Comparison of ENCODE assay signal across 20 cellular contexts in the genomic region with DNA sequence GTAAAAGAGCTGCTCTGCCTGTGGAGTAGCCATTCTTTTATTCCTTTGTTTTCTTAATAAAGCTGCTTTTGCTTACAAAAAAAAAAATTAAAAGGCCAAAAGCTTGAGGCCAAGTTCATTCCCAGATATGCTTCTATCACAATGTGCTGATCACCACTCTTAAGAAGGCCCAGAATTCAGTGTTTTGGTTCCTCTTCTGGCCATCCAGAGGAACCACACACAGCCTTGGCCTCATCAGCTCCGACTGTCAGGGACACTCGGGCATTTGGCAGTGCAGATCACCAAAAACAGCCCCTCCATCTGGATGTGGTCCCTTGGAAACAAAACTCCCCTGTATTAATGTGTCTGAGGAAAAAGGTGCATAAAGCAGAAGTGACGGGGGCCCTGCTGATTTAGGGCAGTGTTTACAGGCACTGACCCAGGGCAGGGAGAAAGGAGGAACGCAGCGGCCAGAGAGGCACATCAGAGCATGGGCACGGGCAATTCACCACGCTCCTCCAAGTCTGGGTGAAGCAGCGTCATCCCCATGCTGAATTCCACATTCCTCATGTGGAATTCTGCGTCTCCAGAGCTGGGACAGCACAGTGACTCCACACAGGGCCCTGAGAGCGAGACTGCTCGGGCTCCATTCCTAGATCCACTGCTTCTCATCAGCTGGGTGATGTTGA. TPM values are rescaled to one million over a fixed set of nuclear protein-coding genes. Genes with fewer than 3 reads are reported as not detected.
DNase-seq lines count a peak whose midpoint lies in the region; ATAC-seq and TF ChIP-seq lines count a peak whose summit lies in the region.
"Had no signal": no experiment of that assay in that cellular context is flagged by ENCODE, and none has a peak within 500 bp of the region (broad histone marks: within the 10 kb centered on the region; RNA-seq: fewer than 3 reads in every experiment).

No MANE protein-coding gene starts in this region.

- WGBS in mesenchymal stem cell, result 98% methylated on average over 11 of the region's 11 CpGs
- WGBS in sigmoid colon, 2 donors, result 91 to 92% methylated on average over 11 of the region's 11 CpGs

- H3K4me1 ChIP-seq in mesenchymal stem cell (ENCODE audit: control insufficient read depth, insufficient read depth, low read depth, low read length) (peaks cover 16% of the 10 kb centered on the region), sigmoid colon (peaks cover 0 to 22% (median 16%) of the 10 kb centered on the region in 4 donors)

- DNase-seq in Right ventricle myocardium superior (no peak), cardiac septum (ENCODE audit: low spot score) (no peak), choroid plexus epithelial cell (ENCODE audit: low read depth) (no peak), mesenchymal stem cell (no peak), sigmoid colon (no peak), GM20000 (ENCODE audit: low spot score) (no peak)
- DNase-seq in stimulated activated naive B cell treated with anti-CD40 and anti-IgM and Interleukin-4, amounts not matched to agents 10 μg/mL and 1 μg/mL and 100 μg/mL, for 72 hours, result no peak
- DNase-seq in activated CD8-positive, alpha-beta T cell treated with anti-CD3 and anti-CD28 coated beads for 36 hours, result no peak
- DNase-seq: CD8-positive, alpha-beta T cell; HCEC 1CT; Kasumi-1; MM.1S; NCI-H1105 treated with DMSO at 0.1 percent for 48 hours; NCI-H1694 treated with DMSO at 0.1 percent for 48 hours; NCI-H2107; NCI-H524 had no signal

- H3K27me3 ChIP-seq in mesenchymal stem cell (ENCODE audit: control insufficient read depth in 1 of 2, insufficient read depth in 1 of 2, low read length in 2 of 2), result no peaks in the 10 kb centered on the region
- H3K27me3 ChIP-seq in sigmoid colon, result no peaks in the 10 kb centered on the region

- H3K9me3 Mint-ChIP-seq in stimulated activated naive B cell treated with anti-CD40 and anti-IgM and Interleukin-4, amounts not matched to agents 10 μg/mL and 1 μg/mL and 100 μg/mL, for 72 hours, result no peaks in the 10 kb centered on the region
- H3K9me3 Mint-ChIP-seq in activated CD8-positive, alpha-beta T cell treated with anti-CD3 and anti-CD28 coated beads for 36 hours, result no peaks in the 10 kb centered on the region
- H3K9me3 Mint-ChIP-seq: CD8-positive, alpha-beta T cell; IgD-negative memory B cell had no signal

- CTCF ChIA-PET in activated CD8-positive, alpha-beta T cell treated with anti-CD3 and anti-CD28 coated beads for 36 hours (lab: Charles Lee), result interaction anchor here (1.2 kb wide), 1 partner anchor 15 kb away, joined by 4 read pairs; no protein-coding TSS in a partner anchor

- no peak overlapping the region for H2AFZ ChIP-seq in mesenchymal stem cell (ENCODE audit: low read depth, low read length)

- peak; percentile 16 for ATAC-seq in Right ventricle myocardium superior (ENCODE audit: poor library complexity)
- ATAC-seq in stimulated activated naive B cell treated with anti-CD40 and anti-IgM and Interleukin-4, amounts not matched to agents 10 μg/mL and 1 μg/mL and 100 μg/mL, for 72 hours (replicated peaks), result no peak
- ATAC-seq in activated CD8-positive, alpha-beta T cell treated with anti-CD3 and anti-CD28 coated beads for 36 hours, result no peak
- ATAC-seq: CD8-positive, alpha-beta T cell had no signal

- H3K4ac ChIP-seq in mesenchymal stem cell (ENCODE audit: low read depth in 1 of 2, low read length in 2 of 2), result no peak overlapping the region

- TF ChIP-seq POLR2A in sigmoid colon (IDR thresholded peaks at IDR 0.05), result no peak

- POLR2A ChIA-PET in activated CD8-positive, alpha-beta T cell treated with anti-CD3 and anti-CD28 coated beads for 36 hours (lab: Charles Lee), result interaction anchor here (1.2 to 10.1 kb wide), 4 partner anchors 9 to 16 kb away, joined by 4 to 69 read pairs (median 8); a partner anchor contains a TSS

- peaks cover 38 to 51% of the 10 kb centered on the region in 2 donors for H3K36me3 Mint-ChIP-seq in stimulated activated naive B cell treated with anti-CD40 and anti-IgM and Interleukin-4, amounts not matched to agents 10 μg/mL and 1 μg/mL and 100 μg/mL, for 72 hours
- H3K36me3 Mint-ChIP-seq in activated CD8-positive, alpha-beta T cell treated with anti-CD3 and anti-CD28 coated beads for 36 hours (ENCODE audit: low read depth), result peaks cover 54% of the 10 kb centered on the region

- no peak for TF ChIP-seq EP300 in sigmoid colon (IDR thresholded peaks at IDR 0.05)

- H3K27me3 Mint-ChIP-seq in stimulated activated naive B cell treated with anti-CD40 and anti-IgM and Interleukin-4, amounts not matched to agents 10 μg/mL and 1 μg/mL and 100 μg/mL, for 72 hours, result no peaks in the 10 kb centered on the region
- H3K27me3 Mint-ChIP-seq in activated CD8-positive, alpha-beta T cell treated with anti-CD3 and anti-CD28 coated beads for 36 hours, result no peaks in the 10 kb centered on the region
- H3K27me3 Mint-ChIP-seq: IgD-negative memory B cell had no signal

- H2BK120ac ChIP-seq in mesenchymal stem cell (ENCODE audit: low read depth, low read length), result no peak overlapping the region

- H3K9ac ChIP-seq in mesenchymal stem cell (ENCODE audit: low read length), result peak overlapping the region; percentile 30

- no peak overlapping the region for H3K4me2 ChIP-seq in mesenchymal stem cell (ENCODE audit: low read length, poor library complexity, severe bottlenecking)

- H3K23ac ChIP-seq in mesenchymal stem cell (ENCODE audit: low read length in 2 of 2), result no peak overlapping the region

- no peak overlapping the region for H3K4me3 ChIP-seq in choroid plexus epithelial cell (ENCODE audit: low read depth, low read length)
- no peak overlapping the region for H3K4me3 ChIP-seq in mesenchymal stem cell (ENCODE audit: insufficient read depth in 1 of 2, low read depth in 1 of 2, low read length in 2 of 2)
- no peak overlapping the region for H3K4me3 ChIP-seq in sigmoid colon

- no peak overlapping the region for H4K8ac ChIP-seq in mesenchymal stem cell (ENCODE audit: low read length)

- H3K9me3 ChIP-seq in mesenchymal stem cell (ENCODE audit: control insufficient read depth, low read length) (no peaks in the 10 kb centered on the region), sigmoid colon (no peaks in the 10 kb centered on the region)

- no peak overlapping the region for H2BK5ac ChIP-seq in mesenchymal stem cell (ENCODE audit: low read depth, low read length, poor library complexity, severe bottlenecking)

- H3K79me1 ChIP-seq in mesenchymal stem cell (replicated peaks; ENCODE audit: low read length, poor library complexity, severe bottlenecking), result peaks cover 28% of the 10 kb centered on the region

- no peak overlapping the region for H3K14ac ChIP-seq in mesenchymal stem cell (ENCODE audit: low read length in 2 of 2)

- H3K27ac Mint-ChIP-seq in stimulated activated naive B cell treated with anti-CD40 and anti-IgM and Interleukin-4, amounts not matched to agents 10 μg/mL and 1 μg/mL and 100 μg/mL, for 72 hours, result peak overlapping the region; percentile 42
- H3K27ac Mint-ChIP-seq in activated CD8-positive, alpha-beta T cell treated with anti-CD3 and anti-CD28 coated beads for 36 hours, result no peak overlapping the region
- H3K27ac Mint-ChIP-seq: CD8-positive, alpha-beta T cell had no signal

- H3K27ac ChIP-seq in mesenchymal stem cell (ENCODE audit: low read length, poor library complexity, severe bottlenecking) (no peak overlapping the region), sigmoid colon (peak overlapping the region in 2 of 4 donors; percentile 15 to 56)
- H3K27ac ChIP-seq: 22Rv1, HL-60 had no signal

- H2AK5ac ChIP-seq in mesenchymal stem cell (ENCODE audit: low read length, severe bottlenecking), result no peak overlapping the region

- intact Hi-C loops in Right ventricle myocardium superior (cut with DNase I) (no loop called here), cardiac septum (cut with DNase I) (loop anchor here (2.0 kb wide), 1 partner anchor 18 kb away; a partner anchor contains a TSS), sigmoid colon (cut with DNase I) (no loop called here)
- intact Hi-C loops in activated CD8-positive, alpha-beta T cell treated with anti-CD3 and anti-CD28 coated beads for 36 hours (cut with micrococcal nuclease), result no loop called here

- peak; percentile 6 for TF ChIP-seq CTCF in choroid plexus epithelial cell (conservative IDR thresholded peaks at IDR 0.05; ENCODE audit: low read depth, low read length)
- TF ChIP-seq CTCF in sigmoid colon (IDR thresholded peaks at IDR 0.05), result no peak
- no peak for TF ChIP-seq CTCF in GM20000 (IDR thresholded peaks at IDR 0.05; ENCODE audit: extremely low read depth, missing control alignments)
- no peak for TF ChIP-seq CTCF in activated CD8-positive, alpha-beta T cell treated with anti-CD3 and anti-CD28 coated beads for 36 hours (IDR thresholded peaks at IDR 0.05)

- H3K36me3 ChIP-seq in mesenchymal stem cell (ENCODE audit: control insufficient read depth in 1 of 2, insufficient read depth in 2 of 2, low read depth in 1 of 2, low read length in 2 of 2) (peaks cover 70 to 85% of the 10 kb centered on the region in 2 experiments), sigmoid colon (peaks cover 47 to 100% (median 81%) of the 10 kb centered on the region in 4 donors)

- no peak overlapping the region for H3K18ac ChIP-seq in mesenchymal stem cell (ENCODE audit: low read depth in 1 of 2, low read length in 2 of 2)

- peaks cover 5 to 10% of the 10 kb centered on the region in 2 donors for H3K4me1 Mint-ChIP-seq in stimulated activated naive B cell treated with anti-CD40 and anti-IgM and Interleukin-4, amounts not matched to agents 10 μg/mL and 1 μg/mL and 100 μg/mL, for 72 hours
- peaks cover 4% of the 10 kb centered on the region for H3K4me1 Mint-ChIP-seq in activated CD8-positive, alpha-beta T cell treated with anti-CD3 and anti-CD28 coated beads for 36 hours (ENCODE audit: low read depth)

- peak overlapping the region in 1 of 2 experiments; percentile 8 for H2BK12ac ChIP-seq in mesenchymal stem cell (ENCODE audit: low read length in 2 of 2)

- no peak overlapping the region for H3K4me3 Mint-ChIP-seq in stimulated activated naive B cell treated with anti-CD40 and anti-IgM and Interleukin-4, amounts not matched to agents 10 μg/mL and 1 μg/mL and 100 μg/mL, for 72 hours
- H3K4me3 Mint-ChIP-seq in activated CD8-positive, alpha-beta T cell treated with anti-CD3 and anti-CD28 coated beads for 36 hours, result no peak overlapping the region
- H3K4me3 Mint-ChIP-seq: CD8-positive, alpha-beta T cell; IgD-negative memory B cell had no signal

- peak overlapping the region; percentile 22 for H4K91ac ChIP-seq in mesenchymal stem cell (ENCODE audit: low read length)

- H2BK15ac ChIP-seq in mesenchymal stem cell (ENCODE audit: low read depth, poor library complexity, severe bottlenecking), result no peak overlapping the region

RNA-seq across cellular contexts. Expression of a gene that starts 17.7 kb away (rescaled TPM):
- total RNA-seq in Right ventricle myocardium superior (32.1 TPM), cardiac septum (34.9 TPM), sigmoid colon (10 to 100 TPM; 30.2 to 41.4 (median 34.5) TPM)
- 26.3 TPM for polyA plus RNA-seq in mesenchymal stem cell (2013, experiment 1 of 2)
- 25.3 TPM for polyA plus RNA-seq in mesenchymal stem cell (2013, experiment 2 of 2)
- 10 to 100 TPM; 25.8 to 45.9 (median 29.6) TPM for polyA plus RNA-seq in sigmoid colon
- total RNA-seq in activated CD8-positive, alpha-beta T cell treated with anti-CD3 and anti-CD28 coated beads for 36 hours, result 10 to 100 TPM; 70.2 to 71.1 TPM

RNA-seq across cellular contexts. Expression of a gene that starts 43.2 kb away (rescaled TPM):
- 2.4 TPM for total RNA-seq in Right ventricle myocardium superior
- total RNA-seq in cardiac septum, result 1.9 TPM
- 2.5 TPM for polyA plus RNA-seq in mesenchymal stem cell (2013, experiment 1 of 2)
- 2.9 TPM for polyA plus RNA-seq in mesenchymal stem cell (2013, experiment 2 of 2)
- 1 to 10 TPM; 2.2 to 6.1 (median 3.2) TPM for total RNA-seq in sigmoid colon
- 1 to 10 TPM in 2 of 3 donors, under 1 TPM in 1; 0.92 to 3.6 (median 2.4) TPM for polyA plus RNA-seq in sigmoid colon
- total RNA-seq in activated CD8-positive, alpha-beta T cell treated with anti-CD3 and anti-CD28 coated beads for 36 hours, result 1 to 10 TPM; 1.1 to 1.4 TPM

RNA-seq across cellular contexts. Expression of a gene that starts 43.4 kb away (rescaled TPM):
- total RNA-seq in Right ventricle myocardium superior (0.38 TPM), cardiac septum (0.51 TPM), sigmoid colon (under 1 TPM in 1 of 4 donors, not detected in 3; 0.66 TPM)
- not detected for polyA plus RNA-seq in mesenchymal stem cell (2013, experiment 1 of 2)
- not detected for polyA plus RNA-seq in mesenchymal stem cell (2013, experiment 2 of 2)
- under 1 TPM in 1 of 3 donors, not detected in 2; 0.25 TPM for polyA plus RNA-seq in sigmoid colon
- total RNA-seq in activated CD8-positive, alpha-beta T cell treated with anti-CD3 and anti-CD28 coated beads for 36 hours, result under 1 TPM; 0.54 to 0.59 TPM
- polyA plus RNA-seq: BJ had no signal

RNA-seq across cellular contexts. Expression of a gene that starts 52.2 kb away (rescaled TPM):
- total RNA-seq in Right ventricle myocardium superior, result 216 TPM
- total RNA-seq in cardiac septum, result 428 TPM
- polyA plus RNA-seq in mesenchymal stem cell (2013, experiment 1 of 2), result 390 TPM
- 388 TPM for polyA plus RNA-seq in mesenchymal stem cell (2013, experiment 2 of 2)
- 100 to 1,000 TPM in 2 of 4 donors, 10 to 100 TPM in 2; 71.5 to 156 (median 88.6) TPM for total RNA-seq in sigmoid colon
- polyA plus RNA-seq in sigmoid colon, result 100 to 1,000 TPM in 1 of 3 donors, 10 to 100 TPM in 2; 44.9 to 158 (median 78.7) TPM
- 10 to 100 TPM; 64.2 to 64.3 TPM for total RNA-seq in activated CD8-positive, alpha-beta T cell treated with anti-CD3 and anti-CD28 coated beads for 36 hours
